ENCODE assay signal across 1 cellular context in the genomic region with DNA sequence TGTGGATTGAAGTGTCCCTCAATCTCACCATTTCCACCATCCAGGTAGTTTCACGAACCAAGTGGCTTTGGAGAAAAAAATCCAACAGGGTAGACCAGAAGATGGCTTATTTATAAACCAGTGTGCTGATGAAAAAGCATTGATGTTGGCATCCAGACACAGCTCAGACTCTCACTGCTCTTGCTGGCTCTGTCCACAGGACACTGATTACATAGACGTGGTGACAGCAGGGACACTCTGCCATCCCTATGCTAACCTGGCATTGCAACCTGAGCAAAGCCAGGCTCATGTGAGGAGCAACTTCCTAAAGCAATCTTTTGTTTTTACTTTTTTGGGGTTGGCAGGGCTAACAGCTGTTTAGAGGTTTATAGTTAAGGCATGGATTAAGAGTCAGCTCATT.
TF ChIP-seq lines count a peak whose summit lies in the region.

No MANE protein-coding gene starts in this region.

TF ChIP-seq in IMR-90, 13 proteins besides CTCF, POLR2A, EP300 and RAD21:
- TF ChIP-seq MAFK (IDR thresholded peaks at IDR 0.05; ENCODE audit: low read depth, low read length) (no peak), MAZ (IDR thresholded peaks at IDR 0.05; ENCODE audit: borderline replicate concordance, low read depth, low read length) (no peak), RFX5 (IDR thresholded peaks at IDR 0.05; ENCODE audit: low read depth, low read length) (no peak), CEBPB (IDR thresholded peaks at IDR 0.05; ENCODE audit: low read depth, low read length) (no peak), BHLHE40 (IDR thresholded peaks at IDR 0.05; ENCODE audit: low read depth, low read length) (no peak), ELK1 (IDR thresholded peaks at IDR 0.05; ENCODE audit: borderline replicate concordance, low read depth, low read length) (no peak), RCOR1 (IDR thresholded peaks at IDR 0.05; ENCODE audit: insufficient replicate concordance, low read length) (no peak), SMC3 (IDR thresholded peaks at IDR 0.05; ENCODE audit: low read depth, low read length) (no peak), CHD1 (IDR thresholded peaks at IDR 0.05; ENCODE audit: low read depth, low read length) (no peak), FOS (IDR thresholded peaks at IDR 0.05; ENCODE audit: low read depth, low read length) (no peak), NFE2L2 (IDR thresholded peaks at IDR 0.05; ENCODE audit: low read depth, low read length) (no peak), MXI1 (IDR thresholded peaks at IDR 0.05; ENCODE audit: borderline replicate concordance, low read depth, low read length) (no peak)
- TF ChIP-seq, protein P1, sequence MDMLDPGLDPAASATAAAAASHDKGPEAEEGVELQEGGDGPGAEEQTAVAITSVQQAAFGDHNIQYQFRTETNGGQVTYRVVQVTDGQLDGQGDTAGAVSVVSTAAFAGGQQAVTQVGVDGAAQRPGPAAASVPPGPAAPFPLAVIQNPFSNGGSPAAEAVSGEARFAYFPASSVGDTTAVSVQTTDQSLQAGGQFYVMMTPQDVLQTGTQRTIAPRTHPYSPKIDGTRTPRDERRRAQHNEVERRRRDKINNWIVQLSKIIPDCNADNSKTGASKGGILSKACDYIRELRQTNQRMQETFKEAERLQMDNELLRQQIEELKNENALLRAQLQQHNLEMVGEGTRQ (IDR thresholded peaks at IDR 0.05; ENCODE audit: low read depth, low read length), result no peak
TF ChIP-seq in IMR-90: peak in this region for 0.
